8 cellular contexts compared by ENCODE assay signal in the genomic region with DNA sequence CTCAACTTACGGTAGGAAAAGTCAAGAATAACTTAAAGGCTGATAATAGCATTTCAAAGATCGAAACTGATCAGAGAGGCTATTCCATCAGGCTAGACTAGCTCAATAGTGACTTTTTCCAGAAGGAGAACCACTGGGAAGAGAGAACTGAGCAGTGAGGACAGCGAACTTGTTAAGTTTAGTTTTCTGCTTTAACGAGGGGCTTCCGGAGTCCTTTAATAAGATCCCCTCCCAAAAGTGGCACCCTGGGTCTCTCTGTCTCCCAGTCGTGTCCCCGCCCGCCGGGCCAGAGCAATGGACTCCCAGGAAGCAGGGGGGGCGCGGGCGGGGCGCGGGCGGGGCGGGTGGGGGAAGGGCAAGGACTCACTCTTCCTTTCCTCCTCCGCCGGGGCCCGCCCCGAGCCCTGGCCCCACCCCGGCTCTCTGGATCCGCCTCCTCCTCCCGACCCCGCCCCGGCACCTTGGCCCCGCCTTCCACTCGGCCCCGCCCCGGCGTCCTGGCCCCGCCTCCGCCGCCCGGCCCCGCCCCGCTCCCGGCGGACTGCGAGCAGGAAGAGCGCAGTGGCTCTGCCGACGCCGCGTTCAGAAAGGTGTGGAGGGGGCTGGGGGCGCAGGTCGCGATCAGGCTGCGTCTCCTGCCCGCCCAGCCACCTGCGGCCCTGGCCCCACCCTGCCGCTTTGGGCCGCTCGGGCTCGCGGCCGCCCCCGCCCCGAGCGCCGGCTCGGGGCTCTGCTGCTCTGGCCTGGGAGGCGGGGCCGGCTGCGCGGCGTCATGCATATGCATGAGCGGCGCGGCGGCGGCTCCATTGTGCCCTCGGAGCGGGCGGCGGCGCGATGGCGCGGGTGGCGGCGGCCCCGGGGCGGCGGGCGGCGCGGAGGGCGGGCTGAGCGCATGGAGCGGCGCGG.
A peak's percentile ranks its signal among the peaks of the same experiment; 100 is the strongest.
DNase-seq lines count a peak whose midpoint lies in the region; ATAC-seq lines count a peak whose summit lies in the region.

A gene with protein sequence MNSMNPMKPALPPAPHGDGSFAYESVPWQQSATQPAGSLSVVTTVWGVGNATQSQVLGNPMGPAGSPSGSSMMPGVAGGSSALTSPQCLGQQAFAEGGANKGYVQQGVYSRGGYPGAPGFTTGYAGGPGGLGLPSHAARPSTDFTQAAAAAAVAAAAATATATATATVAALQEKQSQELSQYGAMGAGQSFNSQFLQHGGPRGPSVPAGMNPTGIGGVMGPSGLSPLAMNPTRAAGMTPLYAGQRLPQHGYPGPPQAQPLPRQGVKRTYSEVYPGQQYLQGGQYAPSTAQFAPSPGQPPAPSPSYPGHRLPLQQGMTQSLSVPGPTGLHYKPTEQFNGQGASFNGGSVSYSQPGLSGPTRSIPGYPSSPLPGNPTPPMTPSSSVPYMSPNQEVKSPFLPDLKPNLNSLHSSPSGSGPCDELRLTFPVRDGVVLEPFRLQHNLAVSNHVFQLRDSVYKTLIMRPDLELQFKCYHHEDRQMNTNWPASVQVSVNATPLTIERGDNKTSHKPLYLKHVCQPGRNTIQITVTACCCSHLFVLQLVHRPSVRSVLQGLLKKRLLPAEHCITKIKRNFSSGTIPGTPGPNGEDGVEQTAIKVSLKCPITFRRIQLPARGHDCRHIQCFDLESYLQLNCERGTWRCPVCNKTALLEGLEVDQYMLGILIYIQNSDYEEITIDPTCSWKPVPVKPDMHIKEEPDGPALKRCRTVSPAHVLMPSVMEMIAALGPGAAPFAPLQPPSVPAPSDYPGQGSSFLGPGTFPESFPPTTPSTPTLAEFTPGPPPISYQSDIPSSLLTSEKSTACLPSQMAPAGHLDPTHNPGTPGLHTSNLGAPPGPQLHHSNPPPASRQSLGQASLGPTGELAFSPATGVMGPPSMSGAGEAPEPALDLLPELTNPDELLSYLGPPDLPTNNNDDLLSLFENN (plus strand): TSS at position 806 of the 906 bp plus-strand sequence. CDS start 7,403 bp downstream, outside the sequence.

- DNase-seq in Ammon's horn (ENCODE audit: low spot score) (peak; percentile 95), GM19238 (ENCODE audit: insufficient read length, low spot score) (peak; percentile 88), NCI-H524 (lab: John Stamatoyannopoulos, UW) (peak; percentile 73 to 85), kidney tubule cell (ENCODE audit: low spot score) (peak; percentile 93)
- peak; percentile 93 for DNase-seq in activated CD4-positive, alpha-beta T cell treated with anti-CD3 and anti-CD28 coated beads for 48 hours
- peak; percentile 86 to 88 for DNase-seq in stimulated activated CD4-positive, alpha-beta T cell treated with anti-CD3 and anti-CD28 coated beads, Interleukin-1b, Interleukin-23, amount 100 ng/mL, for 1 hour (ENCODE audit: low read depth in 2 of 2)

- ATAC-seq in HG03442 (IDR thresholded peaks at IDR 0.05; ENCODE audit: unreplicated experiment), result peak; percentile 58

- peak within 1 kb of the TSS; percentile 92 for H3K27ac ChIP-seq in cingulate gyrus (ENCODE audit: low read depth, low read length)

Comparison
In these comparisons a context has a peak if more than half of its experiments do, and no peak if none do; other contexts are left out.
1. Peak in every context shown above with its lines: DNase-seq, ATAC-seq and H3K27ac ChIP-seq.